Comparison of ENCODE assay signal across 11 cellular contexts in genomic region chr15:80660114-80660513, GRCh38. TPM values are rescaled to one million over a fixed set of nuclear protein-coding genes. Genes with fewer than 3 reads are reported as not detected.
A peak's percentile ranks its signal among the peaks of the same experiment; 100 is the strongest.
DNase-seq lines count a peak whose midpoint lies in the region; ATAC-seq and TF ChIP-seq lines count a peak whose summit lies in the region.
"Had no signal": no experiment of that assay in that cellular context is flagged by ENCODE, and none has a peak within 500 bp of the region (broad histone marks: within the 10 kb centered on the region; RNA-seq: fewer than 3 reads in every experiment).

No MANE protein-coding gene starts in this region.

- H3K4me1 Mint-ChIP-seq in T-helper 17 cell: no peaks in the 10 kb centered on the region

- no peak for TF ChIP-seq POLR2A in tibial nerve (IDR thresholded peaks at IDR 0.05)

- no peak overlapping the region for H3K4me3 Mint-ChIP-seq in T-helper 17 cell
- H3K4me3 Mint-ChIP-seq: T-helper 1 cell treated with Interleukin-12 subunit alpha and Interleukin-12 subunit beta and Interleukin-4 antibody, amounts not matched to agents 30 μg/mL and 1 μg/mL, for 36 hours had no signal

- H3K27me3 ChIP-seq in tibial nerve: no peaks in the 10 kb centered on the region
- H3K27me3 ChIP-seq: right atrium auricular region had no signal

- H3K4me3 ChIP-seq in tibial nerve: no peak overlapping the region
- H3K4me3 ChIP-seq: coronary artery, right atrium auricular region had no signal

- no peaks in the 10 kb centered on the region for H3K4me1 ChIP-seq in tibial nerve
- H3K4me1 ChIP-seq: right atrium auricular region had no signal

- no peaks in the 10 kb centered on the region for H3K36me3 ChIP-seq in tibial nerve
- H3K36me3 ChIP-seq: right atrium auricular region had no signal

- H3K27ac ChIP-seq in C4-2B (no peak overlapping the region), tibial nerve (no peak overlapping the region)
- H3K27ac ChIP-seq: coronary artery, right atrium auricular region had no signal

- TF ChIP-seq CTCF in C4-2B (conservative IDR thresholded peaks at IDR 0.05): peak; percentile 52
- TF ChIP-seq CTCF in tibial nerve (IDR thresholded peaks at IDR 0.05): peak in 1 of 5 experiments; percentile 12

- peak; percentile 60 for DNase-seq in NCI-H146 treated with DMSO at 0.1 percent for 48 hours (lab: John Stamatoyannopoulos, UW; ENCODE audit: unreplicated experiment)
- peak; percentile 52 for DNase-seq in ecto neural progenitor cell (ENCODE audit: low spot score)
- peak; percentile 69 for DNase-seq in myocyte (ENCODE audit: low read depth)
- no peak for DNase-seq in tibial nerve (ENCODE audit: low spot score in 2 of 2)
- no peak for DNase-seq in T-helper 17 cell

- H3K27ac Mint-ChIP-seq in T-helper 17 cell: no peak overlapping the region
- H3K27ac Mint-ChIP-seq: T-helper 1 cell treated with Interleukin-12 subunit alpha and Interleukin-12 subunit beta and Interleukin-4 antibody, amounts not matched to agents 30 μg/mL and 1 μg/mL, for 36 hours had no signal

- peaks cover 38% of the 10 kb centered on the region for H3K27me3 Mint-ChIP-seq in T-helper 17 cell

- ATAC-seq in HG03135 (IDR thresholded peaks at IDR 0.05; ENCODE audit: unreplicated experiment) (no peak), HG03378 (IDR thresholded peaks at IDR 0.05; ENCODE audit: unreplicated experiment) (no peak), T-helper 17 cell (no peak)

- H3K9me3 ChIP-seq in tibial nerve (no peaks in the 10 kb centered on the region), T-helper 17 cell (ENCODE audit: control insufficient read depth, low read length, poor library complexity, severe bottlenecking) (no peaks in the 10 kb centered on the region)
- H3K9me3 ChIP-seq: right atrium auricular region had no signal

- TF ChIP-seq EP300 in tibial nerve (IDR thresholded peaks at IDR 0.05): no peak

- no peaks in the 10 kb centered on the region for H3K36me3 Mint-ChIP-seq in T-helper 17 cell (ENCODE audit: low read depth)

RNA-seq across cellular contexts. Expression of gene ABHD17C, which starts 35.0 kb away (rescaled TPM):
- 5.1 and 5.7 TPM in 2 replicates for total RNA-seq in myocyte
- 17.7 TPM for polyA plus RNA-seq in myocyte (2012)
- 1 to 10 TPM in 3 of 4 donors, under 1 TPM in 1; 0.63 to 2.4 (median 2.0) TPM for total RNA-seq in tibial nerve
- total RNA-seq in T-helper 17 cell: 1 to 10 TPM; 2.0 to 2.3 TPM

Comparison
In these comparisons a context has a peak if more than half of its experiments do, and no peak if none do; other contexts are left out.
1. DNase-seq: peak in NCI-H146 treated with DMSO at 0.1 percent for 48 hours (single experiment), ecto neural progenitor cell (single experiment) and myocyte (single experiment); none in tibial nerve (0 of 2) and T-helper 17 cell (0 of 3).